ENCODE assay signal across 1 cellular context in genomic region chr9:35750256-35750531, GRCh38.
TF ChIP-seq lines count a peak whose summit lies in the region.

No MANE protein-coding gene starts in this region.

TF ChIP-seq in GM12878, 131 proteins besides CTCF, POLR2A, EP300 and RAD21:
- no peak for TF ChIP-seq SPI1 (IDR thresholded peaks at IDR 0.05; ENCODE audit: borderline replicate concordance, insufficient read depth, low read depth, low read length)
- no peak for TF ChIP-seq EGR1 (IDR thresholded peaks at IDR 0.05; ENCODE audit: borderline replicate concordance in 1 of 2, low read depth in 2 of 2, low read length in 2 of 2)
- TF ChIP-seq ZZZ3 (IDR thresholded peaks at IDR 0.05; ENCODE audit: control insufficient read depth, insufficient read length, low read depth) = no peak
- TF ChIP-seq SUZ12 (IDR thresholded peaks at IDR 0.05; ENCODE audit: unreplicated experiment) = no peak
- TF ChIP-seq POLR2AphosphoS2 (IDR thresholded peaks at IDR 0.05; ENCODE audit: low read depth, low read length) = no peak
- TF ChIP-seq, protein P1, sequence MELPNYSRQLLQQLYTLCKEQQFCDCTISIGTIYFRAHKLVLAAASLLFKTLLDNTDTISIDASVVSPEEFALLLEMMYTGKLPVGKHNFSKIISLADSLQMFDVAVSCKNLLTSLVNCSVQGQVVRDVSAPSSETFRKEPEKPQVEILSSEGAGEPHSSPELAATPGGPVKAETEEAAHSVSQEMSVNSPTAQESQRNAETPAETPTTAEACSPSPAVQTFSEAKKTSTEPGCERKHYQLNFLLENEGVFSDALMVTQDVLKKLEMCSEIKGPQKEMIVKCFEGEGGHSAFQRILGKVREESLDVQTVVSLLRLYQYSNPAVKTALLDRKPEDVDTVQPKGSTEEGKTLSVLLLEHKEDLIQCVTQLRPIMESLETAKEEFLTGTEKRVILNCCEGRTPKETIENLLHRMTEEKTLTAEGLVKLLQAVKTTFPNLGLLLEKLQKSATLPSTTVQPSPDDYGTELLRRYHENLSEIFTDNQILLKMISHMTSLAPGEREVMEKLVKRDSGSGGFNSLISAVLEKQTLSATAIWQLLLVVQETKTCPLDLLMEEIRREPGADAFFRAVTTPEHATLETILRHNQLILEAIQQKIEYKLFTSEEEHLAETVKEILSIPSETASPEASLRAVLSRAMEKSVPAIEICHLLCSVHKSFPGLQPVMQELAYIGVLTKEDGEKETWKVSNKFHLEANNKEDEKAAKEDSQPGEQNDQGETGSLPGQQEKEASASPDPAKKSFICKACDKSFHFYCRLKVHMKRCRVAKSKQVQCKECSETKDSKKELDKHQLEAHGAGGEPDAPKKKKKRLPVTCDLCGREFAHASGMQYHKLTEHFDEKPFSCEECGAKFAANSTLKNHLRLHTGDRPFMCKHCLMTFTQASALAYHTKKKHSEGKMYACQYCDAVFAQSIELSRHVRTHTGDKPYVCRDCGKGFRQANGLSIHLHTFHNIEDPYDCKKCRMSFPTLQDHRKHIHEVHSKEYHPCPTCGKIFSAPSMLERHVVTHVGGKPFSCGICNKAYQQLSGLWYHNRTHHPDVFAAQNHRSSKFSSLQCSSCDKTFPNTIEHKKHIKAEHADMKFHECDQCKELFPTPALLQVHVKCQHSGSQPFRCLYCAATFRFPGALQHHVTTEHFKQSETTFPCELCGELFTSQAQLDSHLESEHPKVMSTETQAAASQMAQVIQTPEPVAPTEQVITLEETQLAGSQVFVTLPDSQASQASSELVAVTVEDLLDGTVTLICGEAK (IDR thresholded peaks at IDR 0.05; ENCODE audit: borderline replicate concordance) = no peak
- no peak for TF ChIP-seq GATAD2B (conservative IDR thresholded peaks at IDR 0.05; ENCODE audit: low read depth)
- no peak for TF ChIP-seq EZH2 (IDR thresholded peaks at IDR 0.05; ENCODE audit: borderline replicate concordance, control insufficient read depth, low read depth, low read length)
- TF ChIP-seq TAF1 (IDR thresholded peaks at IDR 0.05; ENCODE audit: borderline replicate concordance, low read depth, low read length) = no peak
- TF ChIP-seq MTA3 (IDR thresholded peaks at IDR 0.05; ENCODE audit: borderline replicate concordance, low read length) = no peak
- no peak for TF ChIP-seq EED (IDR thresholded peaks at IDR 0.05; ENCODE audit: low read depth)
- no peak for TF ChIP-seq POLR2AphosphoS5 (IDR thresholded peaks at IDR 0.05; ENCODE audit: low read length)
- TF ChIP-seq BACH1 (IDR thresholded peaks at IDR 0.05; ENCODE audit: borderline replicate concordance) = no peak
TF ChIP-seq in GM12878: peak in this region for 0.
